ENCODE assay signal across 9 cellular contexts in the genomic region with DNA sequence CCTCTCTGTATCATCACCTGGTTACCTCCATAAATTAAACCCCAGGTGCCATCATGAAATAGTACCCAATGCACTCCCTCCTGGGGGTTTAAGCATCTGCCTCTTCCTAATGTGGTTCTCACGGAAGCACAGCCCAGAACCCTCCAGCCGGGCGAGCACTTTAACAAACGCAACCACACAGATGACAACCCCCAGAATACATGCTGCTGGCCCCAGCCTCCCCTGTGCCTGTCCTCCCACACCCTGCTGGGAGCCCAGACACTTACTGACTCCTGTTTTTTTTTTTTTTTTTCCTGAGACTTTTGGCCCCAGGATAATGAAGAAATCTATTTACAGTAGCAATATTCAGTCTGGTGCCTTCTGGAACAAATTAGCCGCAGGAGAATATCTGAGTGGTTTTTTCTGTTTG. TPM values are rescaled to one million over a fixed set of nuclear protein-coding genes. Genes with fewer than 3 reads are reported as not detected.
DNase-seq lines count a peak whose midpoint lies in the region; ATAC-seq and TF ChIP-seq lines count a peak whose summit lies in the region.
"Had no signal": no experiment of that assay in that cellular context is flagged by ENCODE, and none has a peak within 500 bp of the region (broad histone marks: within the 10 kb centered on the region; RNA-seq: fewer than 3 reads in every experiment).

No MANE protein-coding gene starts in this region.

- no peak overlapping the region for H3K27ac Mint-ChIP-seq in stimulated activated memory B cell treated with anti-CD40 and anti-IgM and Interleukin-4, amounts not matched to agents 10 μg/mL and 1 μg/mL and 100 μg/mL, for 72 hours

- H3K4me1 Mint-ChIP-seq in stimulated activated memory B cell treated with anti-CD40 and anti-IgM and Interleukin-4, amounts not matched to agents 10 μg/mL and 1 μg/mL and 100 μg/mL, for 72 hours = no peaks in the 10 kb centered on the region

- H3K36me3 ChIP-seq in breast epithelium = no peaks in the 10 kb centered on the region
- no peaks in the 10 kb centered on the region for H3K36me3 ChIP-seq in mammary epithelial cell (ENCODE audit: insufficient read depth, low read length)
- no peaks in the 10 kb centered on the region for H3K36me3 ChIP-seq in mesendoderm (ENCODE audit: control insufficient read depth, insufficient read depth, low read length)

- H3K18ac ChIP-seq in mesendoderm (ENCODE audit: low read length) = peak overlapping the region; percentile 81

- in situ Hi-C loops in mammary epithelial cell (cut with MboI; ENCODE audit: low sequenced_read_pairs in 2 of 2) = no loop called here

- H3K9me3 Mint-ChIP-seq in stimulated activated memory B cell treated with anti-CD40 and anti-IgM and Interleukin-4, amounts not matched to agents 10 μg/mL and 1 μg/mL and 100 μg/mL, for 72 hours = no peaks in the 10 kb centered on the region

- no peaks in the 10 kb centered on the region for H3K36me3 Mint-ChIP-seq in stimulated activated memory B cell treated with anti-CD40 and anti-IgM and Interleukin-4, amounts not matched to agents 10 μg/mL and 1 μg/mL and 100 μg/mL, for 72 hours

- H3K27me3 ChIP-seq in breast epithelium = no peaks in the 10 kb centered on the region
- H3K27me3 ChIP-seq in mammary epithelial cell (ENCODE audit: insufficient read depth, low read length) = no peaks in the 10 kb centered on the region
- no peaks in the 10 kb centered on the region for H3K27me3 ChIP-seq in mesendoderm (ENCODE audit: insufficient read depth, low read length, poor library complexity)

- H2AK5ac ChIP-seq in mesendoderm (ENCODE audit: low read length) = peak overlapping the region; percentile 95

- H3K9ac ChIP-seq in mammary epithelial cell (ENCODE audit: insufficient read depth, low read length) (no peak overlapping the region), mesendoderm (ENCODE audit: low read length) (peak overlapping the region; percentile 50)

- WGBS in mammary epithelial cell (ENCODE audit: low coverage, missing lambda C conversion rate) = 79% methylated on average over 5 of the region's 5 CpGs
- WGBS in mesendoderm (ENCODE audit: extremely low coverage, insufficient coverage, low lambda C conversion rate) = no CpG with 5 or more reads among the region's 5 CpGs

- peak overlapping the region; percentile 86 for H3K56ac ChIP-seq in mesendoderm (ENCODE audit: low read length)

- CTCF ChIA-PET in mammary epithelial cell (lab: Charles Lee; ENCODE audit: low non-redundant PET) = no interaction called here

- H4K8ac ChIP-seq in mesendoderm (ENCODE audit: low read depth, low read length) = no peak overlapping the region

- H3K79me2 ChIP-seq in mammary epithelial cell (ENCODE audit: insufficient read depth, low read length) = no peaks in the 10 kb centered on the region
- no peaks in the 10 kb centered on the region for H3K79me2 ChIP-seq in mesendoderm (ENCODE audit: control insufficient read depth, insufficient read depth, low read length)

- H4K5ac ChIP-seq in mesendoderm (ENCODE audit: low read length) = peak overlapping the region; percentile 60

- no TSS peak for BruUV-seq in mammary epithelial cell (replicated peaks; lab: Mats Ljungman, UMichigan)

- no peaks in the 10 kb centered on the region for H3K79me1 ChIP-seq in mesendoderm (ENCODE audit: low read length)

- H3K4me3 Mint-ChIP-seq in stimulated activated memory B cell treated with anti-CD40 and anti-IgM and Interleukin-4, amounts not matched to agents 10 μg/mL and 1 μg/mL and 100 μg/mL, for 72 hours = no peak overlapping the region

- peak overlapping the region; percentile 74 for H2BK120ac ChIP-seq in mesendoderm (ENCODE audit: low read depth, low read length)

- H3K4me2 ChIP-seq in mammary epithelial cell (ENCODE audit: insufficient read depth, low read depth, low read length) (no peak overlapping the region), mesendoderm (ENCODE audit: low read length) (no peak overlapping the region)

- no peak for TF ChIP-seq POLR2A in breast epithelium (IDR thresholded peaks at IDR 0.05)

- TF ChIP-seq CTCF in breast epithelium (IDR thresholded peaks at IDR 0.05) (no peak), mammary epithelial cell (conservative IDR thresholded peaks at IDR 0.05 in 1 of 2, IDR thresholded peaks at IDR 0.05 in 1 of 2; ENCODE audit: extremely low read depth in 1 of 2, insufficient read depth in 1 of 2, low read depth in 1 of 2, low read length in 2 of 2) (no peak), choroid plexus epithelial cell (conservative IDR thresholded peaks at IDR 0.05; ENCODE audit: low read depth, low read length) (no peak)

- H2BK15ac ChIP-seq in mesendoderm (replicated peaks; ENCODE audit: low read depth) = no peak overlapping the region

- DNase-seq in breast epithelium (ENCODE audit: low spot score in 2 of 2) (no peak), mammary epithelial cell (no peak), choroid plexus epithelial cell (ENCODE audit: low read depth) (peak; percentile 58), mesendoderm (peak; percentile 47), NAMALWA (ENCODE audit: low spot score) (no peak), NCI-H2107 treated with DMSO at 0.1 percent for 48 hours (lab: John Stamatoyannopoulos, UW; ENCODE audit: unreplicated experiment) (no peak)
- DNase-seq: activated CD4-positive, alpha-beta T cell treated with anti-CD3 and anti-CD28 coated beads for 4 hours had no signal

- dilution Hi-C loops in mammary epithelial cell (cut with HindIII; ENCODE audit: low sequenced_read_pairs) = no loop called here

- no peaks in the 10 kb centered on the region for H3K9me3 ChIP-seq in breast epithelium
- peaks cover 10% of the 10 kb centered on the region for H3K9me3 ChIP-seq in mammary epithelial cell (replicated peaks; ENCODE audit: insufficient read depth, low read length)

- H3K27ac ChIP-seq in breast epithelium (peak overlapping the region; percentile 50 to 81), mammary epithelial cell (ENCODE audit: insufficient read depth, low read depth, low read length) (no peak overlapping the region), mesendoderm (ENCODE audit: low read depth, low read length) (peak overlapping the region; percentile 80)

- no peak for ATAC-seq in HG03378 (IDR thresholded peaks at IDR 0.05; ENCODE audit: unreplicated experiment)
- no peak for ATAC-seq in stimulated activated memory B cell treated with anti-CD40 and anti-IgM and Interleukin-4, amounts not matched to agents 10 μg/mL and 1 μg/mL and 100 μg/mL, for 72 hours

- H2AFZ ChIP-seq in mammary epithelial cell (ENCODE audit: low read depth, low read length) = no peak overlapping the region

- intact Hi-C loops in breast epithelium (cut with DNase I; ENCODE audit: low total_unique reads) (no loop called here), mammary epithelial cell (cut with micrococcal nuclease) (no loop called here)

- H3K4me3 ChIP-seq in breast epithelium (no peak overlapping the region), mammary epithelial cell (replicated peaks in 1 of 3; ENCODE audit: insufficient read depth in 1 of 3, low read depth in 2 of 3, low read length in 3 of 3) (no peak overlapping the region), choroid plexus epithelial cell (ENCODE audit: low read depth, low read length) (no peak overlapping the region), mesendoderm (ENCODE audit: low read length) (no peak overlapping the region)

- H3K23ac ChIP-seq in mesendoderm (ENCODE audit: low read length) = no peak overlapping the region

- peak overlapping the region; percentile 98 for H2BK5ac ChIP-seq in mesendoderm (ENCODE audit: low read length)

- peaks cover 39% of the 10 kb centered on the region for H3K27me3 Mint-ChIP-seq in stimulated activated memory B cell treated with anti-CD40 and anti-IgM and Interleukin-4, amounts not matched to agents 10 μg/mL and 1 μg/mL and 100 μg/mL, for 72 hours

- peak overlapping the region; percentile 76 for H3K4ac ChIP-seq in mesendoderm (ENCODE audit: low read depth, low read length)

- no peaks in the 10 kb centered on the region for H4K20me1 ChIP-seq in mammary epithelial cell (ENCODE audit: insufficient read depth, low read length)

- H3K4me1 ChIP-seq in breast epithelium (no peaks in the 10 kb centered on the region), mammary epithelial cell (ENCODE audit: insufficient read depth, low read length) (no peaks in the 10 kb centered on the region), mesendoderm (ENCODE audit: control insufficient read depth, low read depth, low read length) (peaks cover 23% of the 10 kb centered on the region)

RNA-seq across cellular contexts. Expression of gene COL5A1, which starts 50.0 kb away (rescaled TPM):
- 10 to 100 TPM; 12.1 to 17.0 (median 15.4) TPM for total RNA-seq in breast epithelium
- 10 to 100 TPM in 1 of 2 donors, 1 to 10 TPM in 1; 7.2 to 22.8 TPM for total RNA-seq in mammary epithelial cell
- polyA plus RNA-seq in mammary epithelial cell = 1.2 TPM
- polyA minus RNA-seq in mammary epithelial cell = 5.4 TPM
- polyA plus RNA-seq in mesendoderm (2013, experiment 1 of 2) = 23.5 TPM
- 21.5 TPM for polyA plus RNA-seq in mesendoderm (2013, experiment 2 of 2)

Comparison
In these comparisons a context has a peak if more than half of its experiments do, and no peak if none do; other contexts are left out.
1. DNase-seq: peak in choroid plexus epithelial cell (single experiment) and mesendoderm (single experiment); none in breast epithelium (0 of 2), mammary epithelial cell (single experiment), NAMALWA (single experiment) and NCI-H2107 treated with DMSO at 0.1 percent for 48 hours (single experiment).